In the genomic region with DNA sequence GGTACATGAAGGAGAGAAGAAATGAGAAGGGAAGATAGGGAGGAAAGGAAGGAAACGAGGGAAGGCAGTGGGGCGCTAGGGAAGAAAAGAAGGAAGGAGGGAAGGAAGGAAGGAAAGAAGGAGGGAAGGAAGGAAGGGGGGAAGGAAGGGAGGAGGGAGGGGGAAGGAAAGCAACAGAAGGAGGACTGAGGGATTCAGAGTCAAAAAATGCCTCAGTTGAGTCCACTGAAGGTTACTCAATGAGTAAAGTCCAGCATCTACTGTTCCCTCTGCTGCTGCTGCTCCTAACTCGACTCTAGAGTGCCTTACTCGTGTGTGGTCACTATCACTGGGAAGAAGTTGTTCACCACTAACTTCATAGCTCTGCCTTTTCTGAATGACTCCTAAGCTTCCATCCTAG, we compare ENCODE assay signal across 1 cellular context.
TF ChIP-seq lines count a peak whose summit lies in the region.

No MANE protein-coding gene starts in this region.

TF ChIP-seq in GM23338, 12 proteins besides CTCF, POLR2A, EP300 and RAD21 (continued from another document):
- TF ChIP-seq, protein P1, sequence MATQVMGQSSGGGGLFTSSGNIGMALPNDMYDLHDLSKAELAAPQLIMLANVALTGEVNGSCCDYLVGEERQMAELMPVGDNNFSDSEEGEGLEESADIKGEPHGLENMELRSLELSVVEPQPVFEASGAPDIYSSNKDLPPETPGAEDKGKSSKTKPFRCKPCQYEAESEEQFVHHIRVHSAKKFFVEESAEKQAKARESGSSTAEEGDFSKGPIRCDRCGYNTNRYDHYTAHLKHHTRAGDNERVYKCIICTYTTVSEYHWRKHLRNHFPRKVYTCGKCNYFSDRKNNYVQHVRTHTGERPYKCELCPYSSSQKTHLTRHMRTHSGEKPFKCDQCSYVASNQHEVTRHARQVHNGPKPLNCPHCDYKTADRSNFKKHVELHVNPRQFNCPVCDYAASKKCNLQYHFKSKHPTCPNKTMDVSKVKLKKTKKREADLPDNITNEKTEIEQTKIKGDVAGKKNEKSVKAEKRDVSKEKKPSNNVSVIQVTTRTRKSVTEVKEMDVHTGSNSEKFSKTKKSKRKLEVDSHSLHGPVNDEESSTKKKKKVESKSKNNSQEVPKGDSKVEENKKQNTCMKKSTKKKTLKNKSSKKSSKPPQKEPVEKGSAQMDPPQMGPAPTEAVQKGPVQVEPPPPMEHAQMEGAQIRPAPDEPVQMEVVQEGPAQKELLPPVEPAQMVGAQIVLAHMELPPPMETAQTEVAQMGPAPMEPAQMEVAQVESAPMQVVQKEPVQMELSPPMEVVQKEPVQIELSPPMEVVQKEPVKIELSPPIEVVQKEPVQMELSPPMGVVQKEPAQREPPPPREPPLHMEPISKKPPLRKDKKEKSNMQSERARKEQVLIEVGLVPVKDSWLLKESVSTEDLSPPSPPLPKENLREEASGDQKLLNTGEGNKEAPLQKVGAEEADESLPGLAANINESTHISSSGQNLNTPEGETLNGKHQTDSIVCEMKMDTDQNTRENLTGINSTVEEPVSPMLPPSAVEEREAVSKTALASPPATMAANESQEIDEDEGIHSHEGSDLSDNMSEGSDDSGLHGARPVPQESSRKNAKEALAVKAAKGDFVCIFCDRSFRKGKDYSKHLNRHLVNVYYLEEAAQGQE (IDR thresholded peaks at IDR 0.05; ENCODE audit: unreplicated experiment): no peak
- TF ChIP-seq ZNF114 (CRISPR knock-in tag; IDR thresholded peaks at IDR 0.05) (no peak), STAT1 (IDR thresholded peaks at IDR 0.05; ENCODE audit: unreplicated experiment) (no peak)
- TF ChIP-seq, protein P2, sequence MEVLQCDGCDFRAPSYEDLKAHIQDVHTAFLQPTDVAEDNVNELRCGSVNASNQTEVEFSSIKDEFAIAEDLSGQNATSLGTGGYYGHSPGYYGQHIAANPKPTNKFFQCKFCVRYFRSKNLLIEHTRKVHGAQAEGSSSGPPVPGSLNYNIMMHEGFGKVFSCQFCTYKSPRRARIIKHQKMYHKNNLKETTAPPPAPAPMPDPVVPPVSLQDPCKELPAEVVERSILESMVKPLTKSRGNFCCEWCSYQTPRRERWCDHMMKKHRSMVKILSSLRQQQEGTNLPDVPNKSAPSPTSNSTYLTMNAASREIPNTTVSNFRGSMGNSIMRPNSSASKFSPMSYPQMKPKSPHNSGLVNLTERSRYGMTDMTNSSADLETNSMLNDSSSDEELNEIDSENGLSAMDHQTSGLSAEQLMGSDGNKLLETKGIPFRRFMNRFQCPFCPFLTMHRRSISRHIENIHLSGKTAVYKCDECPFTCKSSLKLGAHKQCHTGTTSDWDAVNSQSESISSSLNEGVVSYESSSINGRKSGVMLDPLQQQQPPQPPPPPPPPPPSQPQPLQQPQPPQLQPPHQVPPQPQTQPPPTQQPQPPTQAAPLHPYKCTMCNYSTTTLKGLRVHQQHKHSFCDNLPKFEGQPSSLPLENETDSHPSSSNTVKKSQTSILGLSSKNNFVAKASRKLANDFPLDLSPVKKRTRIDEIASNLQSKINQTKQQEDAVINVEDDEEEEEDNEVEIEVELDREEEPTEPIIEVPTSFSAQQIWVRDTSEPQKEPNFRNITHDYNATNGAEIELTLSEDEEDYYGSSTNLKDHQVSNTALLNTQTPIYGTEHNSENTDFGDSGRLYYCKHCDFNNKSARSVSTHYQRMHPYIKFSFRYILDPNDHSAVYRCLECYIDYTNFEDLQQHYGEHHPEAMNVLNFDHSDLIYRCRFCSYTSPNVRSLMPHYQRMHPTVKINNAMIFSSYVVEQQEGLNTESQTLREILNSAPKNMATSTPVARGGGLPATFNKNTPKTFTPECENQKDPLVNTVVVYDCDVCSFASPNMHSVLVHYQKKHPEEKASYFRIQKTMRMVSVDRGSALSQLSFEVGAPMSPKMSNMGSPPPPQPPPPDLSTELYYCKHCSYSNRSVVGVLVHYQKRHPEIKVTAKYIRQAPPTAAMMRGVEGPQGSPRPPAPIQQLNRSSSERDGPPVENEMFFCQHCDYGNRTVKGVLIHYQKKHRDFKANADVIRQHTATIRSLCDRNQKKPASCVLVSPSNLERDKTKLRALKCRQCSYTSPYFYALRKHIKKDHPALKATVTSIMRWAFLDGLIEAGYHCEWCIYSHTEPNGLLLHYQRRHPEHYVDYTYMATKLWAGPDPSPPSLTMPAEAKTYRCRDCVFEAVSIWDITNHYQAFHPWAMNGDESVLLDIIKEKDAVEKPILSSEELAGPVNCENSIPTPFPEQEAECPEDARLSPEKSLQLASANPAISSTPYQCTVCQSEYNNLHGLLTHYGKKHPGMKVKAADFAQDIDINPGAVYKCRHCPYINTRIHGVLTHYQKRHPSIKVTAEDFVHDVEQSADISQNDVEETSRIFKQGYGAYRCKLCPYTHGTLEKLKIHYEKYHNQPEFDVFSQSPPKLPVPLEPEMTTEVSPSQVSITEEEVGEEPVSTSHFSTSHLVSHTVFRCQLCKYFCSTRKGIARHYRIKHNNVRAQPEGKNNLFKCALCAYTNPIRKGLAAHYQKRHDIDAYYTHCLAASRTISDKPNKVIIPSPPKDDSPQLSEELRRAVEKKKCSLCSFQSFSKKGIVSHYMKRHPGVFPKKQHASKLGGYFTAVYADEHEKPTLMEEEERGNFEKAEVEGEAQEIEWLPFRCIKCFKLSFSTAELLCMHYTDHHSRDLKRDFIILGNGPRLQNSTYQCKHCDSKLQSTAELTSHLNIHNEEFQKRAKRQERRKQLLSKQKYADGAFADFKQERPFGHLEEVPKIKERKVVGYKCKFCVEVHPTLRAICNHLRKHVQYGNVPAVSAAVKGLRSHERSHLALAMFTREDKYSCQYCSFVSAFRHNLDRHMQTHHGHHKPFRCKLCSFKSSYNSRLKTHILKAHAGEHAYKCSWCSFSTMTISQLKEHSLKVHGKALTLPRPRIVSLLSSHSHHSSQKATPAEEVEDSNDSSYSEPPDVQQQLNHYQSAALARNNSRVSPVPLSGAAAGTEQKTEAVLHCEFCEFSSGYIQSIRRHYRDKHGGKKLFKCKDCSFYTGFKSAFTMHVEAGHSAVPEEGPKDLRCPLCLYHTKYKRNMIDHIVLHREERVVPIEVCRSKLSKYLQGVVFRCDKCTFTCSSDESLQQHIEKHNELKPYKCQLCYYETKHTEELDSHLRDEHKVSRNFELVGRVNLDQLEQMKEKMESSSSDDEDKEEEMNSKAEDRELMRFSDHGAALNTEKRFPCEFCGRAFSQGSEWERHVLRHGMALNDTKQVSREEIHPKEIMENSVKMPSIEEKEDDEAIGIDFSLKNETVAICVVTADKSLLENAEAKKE (CRISPR knock-in tag; IDR thresholded peaks at IDR 0.05): no peak
